In the genomic region with DNA sequence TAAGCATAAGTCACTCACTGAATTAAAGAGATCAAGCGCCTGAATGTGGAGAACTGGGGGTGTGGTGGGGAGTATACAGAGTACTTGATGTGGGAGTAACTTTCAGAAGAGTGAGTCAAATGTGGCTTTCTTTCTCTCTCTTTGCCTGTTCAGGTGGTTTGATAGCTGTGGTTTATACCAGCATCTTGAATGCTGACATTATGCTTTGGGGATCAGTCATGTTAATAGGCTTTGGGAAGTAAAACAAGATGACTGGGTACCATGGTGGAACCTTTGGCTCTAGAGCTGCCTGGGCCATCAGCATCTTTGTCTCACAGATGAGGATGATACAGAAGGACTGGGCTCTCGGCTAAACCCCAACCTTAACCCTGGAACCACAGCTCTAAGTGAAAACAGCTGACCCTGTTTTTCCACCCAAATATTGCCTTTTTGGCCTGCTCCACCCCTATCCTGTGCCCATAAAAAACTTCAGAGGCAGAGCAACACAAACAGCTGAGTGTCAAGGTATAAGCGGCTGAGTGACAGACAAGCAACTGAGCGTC, we compare ENCODE assay signal across 14 cellular contexts. TPM values are rescaled to one million over a fixed set of nuclear protein-coding genes. Genes with fewer than 3 reads are reported as not detected.
A peak's percentile ranks its signal among the peaks of the same experiment; 100 is the strongest.
DNase-seq lines count a peak whose midpoint lies in the region; ATAC-seq and TF ChIP-seq lines count a peak whose summit lies in the region.
"Had no signal": no experiment of that assay in that cellular context is flagged by ENCODE, and none has a peak within 500 bp of the region (broad histone marks: within the 10 kb centered on the region; RNA-seq: fewer than 3 reads in every experiment).

No MANE protein-coding gene starts in this region.

- H4K20me1 ChIP-seq in DND-41 (ENCODE audit: insufficient read depth, low read length) = no peaks in the 10 kb centered on the region

- TF ChIP-seq POLR2A in right lobe of liver (IDR thresholded peaks at IDR 0.05) = no peak

- intact Hi-C loops in right lobe of liver (cut with DNase I) = no loop called here
- intact Hi-C loops in posterior vena cava (cut with DNase I) = loop anchor here in 1 of 2 donors (5.0 kb wide), 1 partner anchor 315 kb away; no protein-coding TSS in a partner anchor

- H3K4me2 ChIP-seq in DND-41 (ENCODE audit: insufficient read depth, low read length) = no peak overlapping the region

- no peak overlapping the region for H2AFZ ChIP-seq in DND-41 (ENCODE audit: low read depth, low read length)

- DNase-seq in DND-41 = peak; percentile 26
- DNase-seq in GM20000 (ENCODE audit: low spot score) = peak; percentile 53
- no peak for DNase-seq in activated T-cell treated with anti-CD3 and anti-CD28 coated beads, Interleukin-2, amount 50 U/mL, for 4 hours
- peak; percentile 66 for DNase-seq in stimulated activated CD4-positive, alpha-beta T cell treated with anti-CD3 and anti-CD28 coated beads, Interleukin-15, amount 100 ng/mL, for 24 hours
- no peak for DNase-seq in right lobe of liver
- DNase-seq in posterior vena cava (ENCODE audit: low spot score) = no peak
- no peak for DNase-seq in ACHN
- no peak for DNase-seq in GM03348 (ENCODE audit: low spot score)
- DNase-seq: activated CD4-positive, CD25-positive, alpha-beta regulatory T cell; dermis blood vessel endothelial cell; H9; left ventricle myocardium superior had no signal

- H3K36me3 Mint-ChIP-seq in activated T-cell treated with anti-CD3 and anti-CD28 coated beads, Interleukin-2, amount 50 U/mL, for 4 hours (ENCODE audit: insufficient read depth) = no peaks in the 10 kb centered on the region

- H3K4me1 Mint-ChIP-seq in activated T-cell treated with anti-CD3 and anti-CD28 coated beads, Interleukin-2, amount 50 U/mL, for 4 hours (ENCODE audit: low read depth) = peaks cover 20% of the 10 kb centered on the region
- H3K4me1 Mint-ChIP-seq: H9 had no signal

- no peaks in the 10 kb centered on the region for H3K9me3 Mint-ChIP-seq in activated T-cell treated with anti-CD3 and anti-CD28 coated beads, Interleukin-2, amount 50 U/mL, for 4 hours
- H3K9me3 Mint-ChIP-seq: neural crest cell had no signal

- peak; percentile 74 for ATAC-seq in DND-41 (ENCODE audit: insufficient read depth, low read depth)
- peak; percentile 95 to 97 for ATAC-seq in activated T-cell treated with anti-CD3 and anti-CD28 coated beads, Interleukin-2, amount 50 U/mL, for 4 hours
- ATAC-seq in right lobe of liver = no peak
- ATAC-seq: left ventricle myocardium superior had no signal

- H3K9me3 ChIP-seq in DND-41 (ENCODE audit: insufficient read depth, low read length, severe bottlenecking) (no peaks in the 10 kb centered on the region), right lobe of liver (no peaks in the 10 kb centered on the region)

- no peaks in the 10 kb centered on the region for H3K36me3 ChIP-seq in DND-41 (ENCODE audit: insufficient read depth, low read length)
- H3K36me3 ChIP-seq in right lobe of liver = no peaks in the 10 kb centered on the region

- WGBS in right lobe of liver (ENCODE audit: insufficient coverage, low coverage, low lambda C conversion rate, missing lambda C conversion rate) = 77% methylated on average over 4 of the region's 4 CpGs

- H3K27me3 ChIP-seq in DND-41 (ENCODE audit: insufficient read depth, low read length, poor library complexity) (no peaks in the 10 kb centered on the region), right lobe of liver (no peaks in the 10 kb centered on the region)

- H3K9ac ChIP-seq in DND-41 (ENCODE audit: low read depth, low read length) = no peak overlapping the region

- H3K4me1 ChIP-seq in DND-41 (ENCODE audit: insufficient read depth, low read length) (no peaks in the 10 kb centered on the region), right lobe of liver (no peaks in the 10 kb centered on the region)

- no peaks in the 10 kb centered on the region for H3K79me2 ChIP-seq in DND-41 (ENCODE audit: insufficient read depth, low read length)

- H3K4me3 ChIP-seq in DND-41 (ENCODE audit: low read depth in 1 of 2, low read length in 2 of 2) = no peak overlapping the region
- H3K4me3 ChIP-seq in right lobe of liver = no peak overlapping the region
- H3K4me3 ChIP-seq: SK-N-MC had no signal

- no peak for TF ChIP-seq CTCF in DND-41 (IDR thresholded peaks at IDR 0.05; ENCODE audit: borderline replicate concordance, extremely low read depth, low read length, poor library complexity, severe bottlenecking)
- TF ChIP-seq CTCF in GM20000 (IDR thresholded peaks at IDR 0.05; ENCODE audit: extremely low read depth, missing control alignments) = no peak
- TF ChIP-seq CTCF in right lobe of liver (IDR thresholded peaks at IDR 0.05) = no peak

- no peak overlapping the region for H3K4me3 Mint-ChIP-seq in activated T-cell treated with anti-CD3 and anti-CD28 coated beads, Interleukin-2, amount 50 U/mL, for 4 hours
- H3K4me3 Mint-ChIP-seq: H9, neural crest cell had no signal

- H3K27me3 Mint-ChIP-seq in activated T-cell treated with anti-CD3 and anti-CD28 coated beads, Interleukin-2, amount 50 U/mL, for 4 hours (ENCODE audit: low read depth) = peaks cover 23% of the 10 kb centered on the region

- H3K27ac ChIP-seq in DND-41 (ENCODE audit: low read length) (no peak overlapping the region), right lobe of liver (no peak overlapping the region)
- H3K27ac ChIP-seq: SK-N-MC had no signal

- in situ Hi-C loops in ACHN (cut with HindIII; ENCODE audit: low pct_ligation_motif_present, low pct_unique_long_range_greater_than_20kb, low sequenced_read_pairs) = no loop called here

RNA-seq across cellular contexts. Expression of a gene that starts 58.2 kb away (rescaled TPM):
- total RNA-seq in activated T-cell treated with anti-CD3 and anti-CD28 coated beads, Interleukin-2, amount 50 U/mL, for 4 hours = 1 to 10 TPM in 1 of 3 donors, under 1 TPM in 2; 0.61 to 1.3 (median 0.99) TPM
- total RNA-seq in right lobe of liver = 1 to 10 TPM in 2 of 6 experiments, under 1 TPM in 4; 0.15 to 1.5 (median 0.53) TPM
- total RNA-seq in posterior vena cava = 10 to 100 TPM; 34.3 to 37.0 TPM

Comparison
In these comparisons a context has a peak if more than half of its experiments do, and no peak if none do; other contexts are left out.
1. ATAC-seq: peak in DND-41 (single experiment) and activated T-cell treated with anti-CD3 and anti-CD28 coated beads, Interleukin-2, amount 50 U/mL, for 4 hours (2 of 2); none in right lobe of liver (0 of 4).
2. DNase-seq: peak in DND-41 (single experiment), GM20000 (single experiment) and stimulated activated CD4-positive, alpha-beta T cell treated with anti-CD3 and anti-CD28 coated beads, Interleukin-15, amount 100 ng/mL, for 24 hours (single experiment); none in activated T-cell treated with anti-CD3 and anti-CD28 coated beads, Interleukin-2, amount 50 U/mL, for 4 hours (single experiment), right lobe of liver (0 of 3), posterior vena cava (single experiment), ACHN (single experiment) and GM03348 (single experiment).
3. RNA of a gene that starts 58.2 kb away (total RNA-seq): 34.3 to 37.0 TPM in posterior vena cava; 0.61 to 1.3 TPM in activated T-cell treated with anti-CD3 and anti-CD28 coated beads, Interleukin-2, amount 50 U/mL, for 4 hours and 0.15 to 1.5 TPM in right lobe of liver; every median in the first group is over 10 times any median in the second.